Comparison of ENCODE assay signal across 27 cellular contexts in genomic region chr4:144732584-144733130, GRCh38.
DNase-seq lines count a peak whose midpoint lies in the region; TF ChIP-seq lines count a peak whose summit lies in the region.
"Had no signal": no experiment of that assay in that cellular context is flagged by ENCODE, and none has a peak within 500 bp of the region (broad histone marks: within the 10 kb centered on the region; RNA-seq: fewer than 3 reads in every experiment).

No MANE protein-coding gene starts in this region.

- H3K23ac ChIP-seq in mesenchymal stem cell (ENCODE audit: low read length in 2 of 2), result no peak overlapping the region

- no peak overlapping the region for H2BK12ac ChIP-seq in mesenchymal stem cell (ENCODE audit: low read length in 2 of 2)

- CTCF ChIA-PET in mammary epithelial cell (lab: Charles Lee; ENCODE audit: low non-redundant PET) (no interaction called here), SK-N-SH (lab: Yijun Ruan, JAX) (no interaction called here)

- no TSS peak for BruUV-seq in mammary epithelial cell (replicated peaks; lab: Mats Ljungman, UMichigan)

- H3K4me3 ChIP-seq in mammary epithelial cell (replicated peaks in 1 of 3; ENCODE audit: insufficient read depth in 1 of 3, low read depth in 2 of 3, low read length in 3 of 3) (no peak overlapping the region), mesenchymal stem cell (ENCODE audit: insufficient read depth in 1 of 2, low read depth in 1 of 2, low read length in 2 of 2) (no peak overlapping the region), SK-N-SH (ENCODE audit: low read depth in 2 of 2, low read length in 1 of 2) (no peak overlapping the region)
- H3K4me3 ChIP-seq: Peyer's patch, SJCRH30, skin epidermis, tibial artery had no signal

- H3K27me3 ChIP-seq in mammary epithelial cell (ENCODE audit: insufficient read depth, low read length) (no peaks in the 10 kb centered on the region), mesenchymal stem cell (ENCODE audit: control insufficient read depth in 1 of 2, insufficient read depth in 1 of 2, low read length in 2 of 2) (no peaks in the 10 kb centered on the region), SK-N-SH (ENCODE audit: insufficient read depth) (no peaks in the 10 kb centered on the region)
- H3K27me3 ChIP-seq: Peyer's patch, SJCRH30, tibial artery had no signal

- H3K4me1 ChIP-seq in mammary epithelial cell (ENCODE audit: insufficient read depth, low read length) (peaks cover 18% of the 10 kb centered on the region), mesenchymal stem cell (ENCODE audit: control insufficient read depth, insufficient read depth, low read depth, low read length) (peaks cover 2% of the 10 kb centered on the region), SK-N-SH (ENCODE audit: control insufficient read depth in 1 of 2, insufficient read depth in 2 of 2, low read depth in 1 of 2, low read length in 1 of 2) (peaks cover 0 to 7% of the 10 kb centered on the region in 2 experiments; a peak in 2 of 4 replicates)
- H3K4me1 ChIP-seq: Peyer's patch, SJCRH30, tibial artery had no signal

- no peak overlapping the region for H4K91ac ChIP-seq in mesenchymal stem cell (ENCODE audit: low read length)

- no peak overlapping the region for H3K9ac ChIP-seq in mammary epithelial cell (ENCODE audit: insufficient read depth, low read length)
- no peak overlapping the region for H3K9ac ChIP-seq in mesenchymal stem cell (ENCODE audit: low read length)
- no peak overlapping the region for H3K9ac ChIP-seq in SK-N-SH

- no peak overlapping the region for H4K8ac ChIP-seq in mesenchymal stem cell (ENCODE audit: low read length)

- DNase-seq in DMS53 (lab: John Stamatoyannopoulos, UW) (peak; percentile 48), LHCN-M2 (ENCODE audit: low read depth) (peak; percentile 63), mammary epithelial cell (peak; percentile 16), mesenchymal stem cell (peak; percentile 11), UCSD-AML1 (lab: John Stamatoyannopoulos, UW; ENCODE audit: unreplicated experiment) (no peak), G401 (ENCODE audit: low spot score) (no peak), SK-N-SH (no peak)
- DNase-seq in activated CD4-positive, alpha-beta T cell treated with anti-CD3 and anti-CD28 coated beads for 4 hours, result no peak
- DNase-seq: ACHN; activated CD4-positive, alpha-beta memory T cell treated with anti-CD3 and anti-CD28 coated beads for 36 hours; activated CD8-positive, alpha-beta memory T cell treated with anti-CD3 and anti-CD28 coated beads, Interleukin-2, amount 50 U/mL, for 4 hours; activated naive CD4-positive, alpha-beta T cell treated with anti-CD3 and anti-CD28 coated beads, Interleukin-2, amount 50 U/mL, for 16 hours; anterior cingulate cortex; islet precursor cell; left ventricle myocardium superior; natural killer cell; NCI-H1105 treated with DMSO at 0.1 percent for 48 hours; NCI-H1930; NCI-H2227 treated with DMSO at 0.1 percent for 48 hours; occipital lobe; Peyer's patch; SJCRH30; stimulated activated CD8-positive, alpha-beta memory T cell treated with anti-CD3 and anti-CD28 coated beads, Interleukin-4, amount 100 ng/mL, for 48 hours; stimulated activated naive CD8-positive, alpha-beta T cell treated with anti-CD3 and anti-CD28 coated beads, Interleukin-15, amount 100 ng/mL, for 72 hours; T-cell; tibial artery had no signal

- H3K4me2 ChIP-seq in mammary epithelial cell (ENCODE audit: insufficient read depth, low read depth, low read length) (no peak overlapping the region), mesenchymal stem cell (ENCODE audit: low read length, poor library complexity, severe bottlenecking) (no peak overlapping the region), SK-N-SH (no peak overlapping the region)

- H2AK5ac ChIP-seq in mesenchymal stem cell (ENCODE audit: low read length, severe bottlenecking), result no peak overlapping the region

- POLR2A ChIA-PET in SK-N-SH (lab: Yijun Ruan, JAX), result no interaction called here

- H3K9me2 ChIP-seq in SK-N-SH, result no peaks in the 10 kb centered on the region

- no peak overlapping the region for H2AFZ ChIP-seq in mammary epithelial cell (ENCODE audit: low read depth, low read length)
- H2AFZ ChIP-seq in mesenchymal stem cell (ENCODE audit: low read depth, low read length), result no peak overlapping the region
- H2AFZ ChIP-seq in SK-N-SH (ENCODE audit: low read depth), result no peak overlapping the region

- H2BK5ac ChIP-seq in mesenchymal stem cell (ENCODE audit: low read depth, low read length, poor library complexity, severe bottlenecking), result no peak overlapping the region

- H3K4ac ChIP-seq in mesenchymal stem cell (ENCODE audit: low read depth in 1 of 2, low read length in 2 of 2), result no peak overlapping the region

- H3K18ac ChIP-seq in mesenchymal stem cell (ENCODE audit: low read depth in 1 of 2, low read length in 2 of 2), result no peak overlapping the region

- no peaks in the 10 kb centered on the region for H3K79me2 ChIP-seq in mammary epithelial cell (ENCODE audit: insufficient read depth, low read length)
- H3K79me2 ChIP-seq in SK-N-SH (ENCODE audit: insufficient read depth), result no peaks in the 10 kb centered on the region; the same call in 1 of the 2 replicates

- intact Hi-C loops in mammary epithelial cell (cut with micrococcal nuclease), result no loop called here

- no peak overlapping the region for H2BK120ac ChIP-seq in mesenchymal stem cell (ENCODE audit: low read depth, low read length)

- no peak for TF ChIP-seq RAD21 in SK-N-SH (IDR thresholded peaks at IDR 0.05; ENCODE audit: low read length)

- H3K9me3 ChIP-seq in mammary epithelial cell (replicated peaks; ENCODE audit: insufficient read depth, low read length) (no peaks in the 10 kb centered on the region), mesenchymal stem cell (ENCODE audit: control insufficient read depth, low read length) (no peaks in the 10 kb centered on the region), SK-N-SH (no peaks in the 10 kb centered on the region)
- H3K9me3 ChIP-seq: Peyer's patch, SJCRH30, tibial artery had no signal

- H3K36me3 ChIP-seq in mammary epithelial cell (ENCODE audit: insufficient read depth, low read length) (no peaks in the 10 kb centered on the region), mesenchymal stem cell (ENCODE audit: control insufficient read depth in 1 of 2, insufficient read depth in 2 of 2, low read depth in 1 of 2, low read length in 2 of 2) (no peaks in the 10 kb centered on the region), SK-N-SH (replicated peaks in 1 of 2; ENCODE audit: control insufficient read depth in 1 of 2, insufficient read depth in 2 of 2, low read length in 1 of 2) (peaks cover 0 to 8% of the 10 kb centered on the region in 2 experiments)
- H3K36me3 ChIP-seq: Peyer's patch, tibial artery had no signal

- no peaks in the 10 kb centered on the region for H3K79me1 ChIP-seq in mesenchymal stem cell (replicated peaks; ENCODE audit: low read length, poor library complexity, severe bottlenecking)

- no peaks in the 10 kb centered on the region for H4K20me1 ChIP-seq in mammary epithelial cell (ENCODE audit: insufficient read depth, low read length)
- no peaks in the 10 kb centered on the region for H4K20me1 ChIP-seq in SK-N-SH (ENCODE audit: insufficient read depth)

- TF ChIP-seq CTCF in mammary epithelial cell (conservative IDR thresholded peaks at IDR 0.05 in 1 of 2, IDR thresholded peaks at IDR 0.05 in 1 of 2; ENCODE audit: extremely low read depth in 1 of 2, insufficient read depth in 1 of 2, low read depth in 1 of 2, low read length in 2 of 2) (no peak), SK-N-SH (IDR thresholded peaks at IDR 0.05) (no peak)

- TF ChIP-seq EP300 in SK-N-SH (IDR thresholded peaks at IDR 0.05; ENCODE audit: borderline replicate concordance in 1 of 2, low read depth in 1 of 2, low read length in 1 of 2), result no peak

- no peak overlapping the region for H3K27ac ChIP-seq in mammary epithelial cell (ENCODE audit: insufficient read depth, low read depth, low read length)
- H3K27ac ChIP-seq in mesenchymal stem cell (ENCODE audit: low read length, poor library complexity, severe bottlenecking), result no peak overlapping the region
- H3K27ac ChIP-seq in SK-N-SH (ENCODE audit: low read depth in 2 of 2, low read length in 1 of 2), result no peak overlapping the region
- H3K27ac ChIP-seq: Peyer's patch, SJCRH30, skin epidermis, tibial artery had no signal

- no peak overlapping the region for H2BK15ac ChIP-seq in mesenchymal stem cell (ENCODE audit: low read depth, poor library complexity, severe bottlenecking)

- in situ Hi-C loops in mammary epithelial cell (cut with MboI; ENCODE audit: low sequenced_read_pairs in 2 of 2) (no loop called here), G401 (cut with HindIII; ENCODE audit: low sequenced_read_pairs) (no loop called here)

- H3K14ac ChIP-seq in mesenchymal stem cell (ENCODE audit: low read length in 2 of 2), result no peak overlapping the region

- WGBS in mammary epithelial cell (ENCODE audit: low coverage, missing lambda C conversion rate), result 96% methylated on average over 2 of the region's 2 CpGs
- whole genome bisulfite sequencing in mesenchymal stem cell, result no CpG with 5 or more reads among the region's 2 CpGs
- 3% methylated on average over 2 of the region's 2 CpGs for WGBS in SK-N-SH (ENCODE audit: low lambda C conversion rate)

- dilution Hi-C loops in mammary epithelial cell (cut with HindIII; ENCODE audit: low sequenced_read_pairs), result no loop called here

- peaks cover 6% of the 10 kb centered on the region for H3F3A ChIP-seq in SK-N-SH (replicated peaks; ENCODE audit: insufficient read depth)

TF ChIP-seq in SK-N-SH, 30 proteins besides CTCF, POLR2A, EP300 and RAD21 (continues in another document):
- TF ChIP-seq GABPA (IDR thresholded peaks at IDR 0.05; ENCODE audit: low read depth) (no peak), PBX3 (IDR thresholded peaks at IDR 0.05) (no peak)

Comparison
In these comparisons a context has a peak if more than half of its experiments do, and no peak if none do; other contexts are left out.
1. DNase-seq: peak in DMS53 (single experiment), LHCN-M2 (single experiment), mammary epithelial cell (single experiment) and mesenchymal stem cell (single experiment); none in activated CD4-positive, alpha-beta T cell treated with anti-CD3 and anti-CD28 coated beads for 4 hours (0 of 2), UCSD-AML1 (single experiment), G401 (single experiment) and SK-N-SH (single experiment).